35 cellular contexts compared by ENCODE assay signal in the genomic region with DNA sequence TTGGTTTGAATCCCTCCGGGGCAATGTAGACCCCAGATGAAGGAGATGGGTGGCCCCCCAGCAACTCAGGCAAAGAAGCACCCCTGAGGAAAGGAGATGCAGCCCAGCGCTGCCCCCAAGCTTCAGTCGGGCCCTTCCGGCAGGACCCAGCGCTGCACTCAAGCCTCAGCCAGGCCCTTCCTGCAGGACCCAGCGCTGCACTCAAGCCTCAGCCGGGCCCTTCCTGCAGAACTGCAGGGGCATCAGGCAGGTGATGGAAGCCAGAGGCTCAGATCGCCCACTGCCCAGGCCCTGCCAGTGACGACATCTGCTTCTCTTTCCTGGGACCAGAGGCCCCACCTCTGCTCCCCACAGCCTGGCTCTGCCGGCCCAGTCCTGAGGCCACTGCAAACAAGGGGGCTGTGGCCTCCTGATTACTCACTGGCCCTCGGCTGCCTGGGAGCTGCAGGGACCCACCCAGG. TPM values are rescaled to one million over a fixed set of nuclear protein-coding genes. Genes with fewer than 3 reads are reported as not detected.
"Had no signal": no experiment of that assay in that cellular context is flagged by ENCODE, and none has a peak within 500 bp of the region (broad histone marks: within the 10 kb centered on the region; RNA-seq: fewer than 3 reads in every experiment).

No MANE protein-coding gene starts in this region.

- H3K4me1 ChIP-seq: Peyer's patch, SJSA1 had no signal

- H3K27me3 Mint-ChIP-seq: activated CD4-positive, alpha-beta memory T cell treated with anti-CD3 and anti-CD28 coated beads, Interleukin-2, amount 10 ng/mL, durations not matched to agents 7 days and 5 days; activated CD8-positive, alpha-beta memory T cell treated with anti-CD3 and anti-CD28 coated beads, Interleukin-2, amount 10 ng/mL, durations not matched to agents 7 days and 5 days; activated naive CD8-positive, alpha-beta T cell treated with anti-CD3 and anti-CD28 coated beads for 36 hours had no signal

- H3K36me3 ChIP-seq: brain microvascular endothelial cell, Peyer's patch, WERI-Rb-1 had no signal

- H3K9me3 ChIP-seq: Peyer's patch, SJSA1 had no signal

- H3K27ac Mint-ChIP-seq: activated CD4-positive, alpha-beta memory T cell treated with anti-CD3 and anti-CD28 coated beads, Interleukin-2, amount 10 ng/mL, durations not matched to agents 7 days and 5 days; activated CD8-positive, alpha-beta memory T cell treated with anti-CD3 and anti-CD28 coated beads, Interleukin-2, amount 10 ng/mL, durations not matched to agents 7 days and 5 days; activated naive CD8-positive, alpha-beta T cell treated with anti-CD3 and anti-CD28 coated beads for 36 hours had no signal

- DNase-seq: activated CD4-positive, alpha-beta memory T cell treated with anti-CD3 and anti-CD28 coated beads, Interleukin-2, amount 10 ng/mL, durations not matched to agents 7 days and 5 days; activated CD4-positive, alpha-beta T cell treated with anti-CD3 and anti-CD28 coated beads for 1 hour; activated CD4-positive, alpha-beta T cell treated with anti-CD3 and anti-CD28 coated beads for 48 hours; activated CD4-positive, CD25-positive, alpha-beta regulatory T cell; activated CD8-positive, alpha-beta memory T cell treated with anti-CD3 and anti-CD28 coated beads for 24 hours; activated CD8-positive, alpha-beta memory T cell treated with anti-CD3 and anti-CD28 coated beads, Interleukin-2, amount 10 ng/mL, durations not matched to agents 7 days and 5 days; activated CD8-positive, alpha-beta memory T cell treated with anti-CD3 and anti-CD28 coated beads, Interleukin-2, amount 50 U/mL, for 48 hours; activated effector memory CD4-positive, alpha-beta T cell treated with Interleukin-2 at 50 U/mL for 16 hours; activated naive CD4-positive, alpha-beta T cell; activated naive CD4-positive, alpha-beta T cell treated with anti-CD3 and anti-CD28 coated beads, Interleukin-2, amount 50 U/mL, for 16 hours; activated naive CD8-positive, alpha-beta T cell treated with anti-CD3 and anti-CD28 coated beads for 36 hours; activated T-cell treated with anti-CD3 and anti-CD28 coated beads, Interleukin-2, amount 50 U/mL, for 48 hours; amniotic stem cell; aorta; brain microvascular endothelial cell; central memory CD4-positive, alpha-beta T cell; Karpas-422; NCI-H1105; NCI-H1417 treated with DMSO at 0.1 percent for 48 hours; NCI-H1930; NCI-H345; NCI-H524 treated with DMSO at 0.1 percent for 48 hours; NK-92 treated with Interleukin-12 subunit alpha and Interleukin-12 subunit beta, amount 100 ng/mL, for 24 hours; PC-3; Peyer's patch; RPMI8226; SHP77 treated with DMSO at 0.1 percent for 48 hours; SW 1271; T-helper 1 cell; T-helper 2 cell; T-helper 9 cell; WERI-Rb-1 had no signal

- H3K4me3 Mint-ChIP-seq: activated CD4-positive, alpha-beta memory T cell treated with anti-CD3 and anti-CD28 coated beads, Interleukin-2, amount 10 ng/mL, durations not matched to agents 7 days and 5 days; activated CD8-positive, alpha-beta memory T cell treated with anti-CD3 and anti-CD28 coated beads, Interleukin-2, amount 10 ng/mL, durations not matched to agents 7 days and 5 days; activated naive CD8-positive, alpha-beta T cell treated with anti-CD3 and anti-CD28 coated beads for 36 hours had no signal

- ATAC-seq: activated CD8-positive, alpha-beta memory T cell treated with anti-CD3 and anti-CD28 coated beads, Interleukin-2, amount 10 ng/mL, durations not matched to agents 7 days and 5 days; K562; PC-3 had no signal

- H3K36me3 Mint-ChIP-seq: activated CD8-positive, alpha-beta memory T cell treated with anti-CD3 and anti-CD28 coated beads, Interleukin-2, amount 10 ng/mL, durations not matched to agents 7 days and 5 days; activated naive CD8-positive, alpha-beta T cell treated with anti-CD3 and anti-CD28 coated beads for 36 hours had no signal

- H3K27me3 ChIP-seq: Peyer's patch had no signal

- H3K27ac ChIP-seq: brain microvascular endothelial cell, Peyer's patch, SJSA1, WERI-Rb-1 had no signal

- H3K4me1 Mint-ChIP-seq: activated CD4-positive, alpha-beta memory T cell treated with anti-CD3 and anti-CD28 coated beads, Interleukin-2, amount 10 ng/mL, durations not matched to agents 7 days and 5 days; activated CD8-positive, alpha-beta memory T cell treated with anti-CD3 and anti-CD28 coated beads, Interleukin-2, amount 10 ng/mL, durations not matched to agents 7 days and 5 days had no signal

- H3K9me3 Mint-ChIP-seq: activated CD4-positive, alpha-beta memory T cell treated with anti-CD3 and anti-CD28 coated beads, Interleukin-2, amount 10 ng/mL, durations not matched to agents 7 days and 5 days; activated naive CD8-positive, alpha-beta T cell treated with anti-CD3 and anti-CD28 coated beads for 36 hours had no signal

- H3K4me3 ChIP-seq: K562, Peyer's patch, SJSA1 had no signal

RNA-seq across cellular contexts. Expression of gene SOX8, which starts 7.8 kb away (rescaled TPM):
- total RNA-seq: MCF 10A had no signal
